Comparison of ENCODE assay signal across 1 cellular context in the genomic region with DNA sequence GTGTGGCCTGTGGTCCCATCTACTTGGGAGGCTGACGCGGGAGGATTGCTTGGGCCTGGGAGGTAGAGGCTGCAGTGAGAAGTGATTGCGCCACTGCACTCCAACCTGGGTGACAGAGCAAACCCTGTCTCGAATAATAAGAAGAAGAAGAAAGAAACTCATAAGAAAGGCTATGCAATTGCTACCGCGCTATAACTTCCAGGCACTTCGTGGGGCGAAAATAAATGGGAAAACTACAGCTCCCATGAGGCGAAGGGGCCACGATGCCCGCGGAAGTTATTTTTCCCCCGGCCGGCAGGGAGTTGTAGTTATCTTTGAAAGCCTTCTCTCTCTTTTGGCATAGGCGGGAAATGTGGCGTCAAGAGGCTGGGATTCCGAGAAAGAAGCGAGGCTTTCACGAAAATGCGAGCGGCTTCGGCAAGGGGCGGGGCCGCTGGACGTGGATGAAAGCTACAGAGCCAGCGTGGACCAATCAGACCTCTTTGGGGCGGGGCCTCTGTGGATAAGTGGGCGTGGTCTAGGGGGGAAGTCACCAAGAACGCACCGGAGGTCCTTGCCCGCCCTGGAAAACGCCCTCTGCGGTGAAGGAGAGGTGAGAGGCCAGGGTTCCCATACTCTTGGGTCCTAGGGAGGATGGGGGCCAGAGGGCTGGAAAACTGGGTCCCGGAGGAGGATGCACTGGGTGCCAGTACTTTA.
TF ChIP-seq lines count a peak whose summit lies in the region.

Gene NUCB1, plus strand, starts transcription at position 532 of the 696 bp plus-strand sequence. CDS start 485 bp downstream, outside the sequence.

TF ChIP-seq in K562, 482 proteins besides CTCF, POLR2A, EP300 and RAD21 (continued from another document and continues in another):
- TF ChIP-seq, protein P1, sequence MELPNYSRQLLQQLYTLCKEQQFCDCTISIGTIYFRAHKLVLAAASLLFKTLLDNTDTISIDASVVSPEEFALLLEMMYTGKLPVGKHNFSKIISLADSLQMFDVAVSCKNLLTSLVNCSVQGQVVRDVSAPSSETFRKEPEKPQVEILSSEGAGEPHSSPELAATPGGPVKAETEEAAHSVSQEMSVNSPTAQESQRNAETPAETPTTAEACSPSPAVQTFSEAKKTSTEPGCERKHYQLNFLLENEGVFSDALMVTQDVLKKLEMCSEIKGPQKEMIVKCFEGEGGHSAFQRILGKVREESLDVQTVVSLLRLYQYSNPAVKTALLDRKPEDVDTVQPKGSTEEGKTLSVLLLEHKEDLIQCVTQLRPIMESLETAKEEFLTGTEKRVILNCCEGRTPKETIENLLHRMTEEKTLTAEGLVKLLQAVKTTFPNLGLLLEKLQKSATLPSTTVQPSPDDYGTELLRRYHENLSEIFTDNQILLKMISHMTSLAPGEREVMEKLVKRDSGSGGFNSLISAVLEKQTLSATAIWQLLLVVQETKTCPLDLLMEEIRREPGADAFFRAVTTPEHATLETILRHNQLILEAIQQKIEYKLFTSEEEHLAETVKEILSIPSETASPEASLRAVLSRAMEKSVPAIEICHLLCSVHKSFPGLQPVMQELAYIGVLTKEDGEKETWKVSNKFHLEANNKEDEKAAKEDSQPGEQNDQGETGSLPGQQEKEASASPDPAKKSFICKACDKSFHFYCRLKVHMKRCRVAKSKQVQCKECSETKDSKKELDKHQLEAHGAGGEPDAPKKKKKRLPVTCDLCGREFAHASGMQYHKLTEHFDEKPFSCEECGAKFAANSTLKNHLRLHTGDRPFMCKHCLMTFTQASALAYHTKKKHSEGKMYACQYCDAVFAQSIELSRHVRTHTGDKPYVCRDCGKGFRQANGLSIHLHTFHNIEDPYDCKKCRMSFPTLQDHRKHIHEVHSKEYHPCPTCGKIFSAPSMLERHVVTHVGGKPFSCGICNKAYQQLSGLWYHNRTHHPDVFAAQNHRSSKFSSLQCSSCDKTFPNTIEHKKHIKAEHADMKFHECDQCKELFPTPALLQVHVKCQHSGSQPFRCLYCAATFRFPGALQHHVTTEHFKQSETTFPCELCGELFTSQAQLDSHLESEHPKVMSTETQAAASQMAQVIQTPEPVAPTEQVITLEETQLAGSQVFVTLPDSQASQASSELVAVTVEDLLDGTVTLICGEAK (IDR thresholded peaks at IDR 0.05) = peak; percentile 91
- TF ChIP-seq, protein P1 (CRISPR knock-in tag; IDR thresholded peaks at IDR 0.05) = no peak
- TF ChIP-seq TAF9B (IDR thresholded peaks at IDR 0.05; ENCODE audit: partially characterized antibody) (no peak), TCF3 (CRISPR knock-in tag; IDR thresholded peaks at IDR 0.05) (peak; percentile 55), TCF7 (IDR thresholded peaks at IDR 0.05; ENCODE audit: borderline replicate concordance) (peak; percentile 73; the same call in 1 of the 2 replicates), POLR3G (IDR thresholded peaks at IDR 0.05; ENCODE audit: extremely low read depth, insufficient read length, insufficient replicate concordance) (no peak), ESRRA (IDR thresholded peaks at IDR 0.05; ENCODE audit: borderline replicate concordance, low read depth) (peak; percentile 78), ZNF24 (IDR thresholded peaks at IDR 0.05) (no peak), ASH1L (IDR thresholded peaks at IDR 0.05; ENCODE audit: borderline replicate concordance, low read depth, partially characterized antibody) (no peak), MXI1 (IDR thresholded peaks at IDR 0.05; ENCODE audit: low read depth, low read length) (no peak; the same call in 1 of the 2 replicates), DEAF1 (CRISPR knock-in tag; IDR thresholded peaks at IDR 0.05) (peak; percentile 94), ZNF696 (CRISPR knock-in tag; conservative IDR thresholded peaks at IDR 0.05) (no peak), ZNF511 (CRISPR knock-in tag; IDR thresholded peaks at IDR 0.05) (no peak), FOXA3 (CRISPR knock-in tag; conservative IDR thresholded peaks at IDR 0.05 in 1 of 2, IDR thresholded peaks at IDR 0.05 in 1 of 2) (no peak), ZFP1 (CRISPR knock-in tag; IDR thresholded peaks at IDR 0.05) (no peak), MEF2D (tag; conservative IDR thresholded peaks at IDR 0.05; ENCODE audit: low read depth) (no peak), JUN (IDR thresholded peaks at IDR 0.05; ENCODE audit: borderline replicate concordance, low read depth, low read length) (peak; percentile 38; the same call in 1 of the 2 replicates), JUN (CRISPR knock-in tag; IDR thresholded peaks at IDR 0.05; ENCODE audit: borderline replicate concordance) (no peak), GABPB1 (CRISPR knock-in tag; IDR thresholded peaks at IDR 0.05) (peak; percentile 85), NR0B1 (IDR thresholded peaks at IDR 0.05; ENCODE audit: partially characterized antibody) (no peak), ZNF518B (CRISPR knock-in tag; IDR thresholded peaks at IDR 0.05) (no peak), PTRF (tag; IDR thresholded peaks at IDR 0.05) (0 out of 2 replicates have a peak, but pooled peaks have one; percentile 28), HINFP (tag; conservative IDR thresholded peaks at IDR 0.05; ENCODE audit: low read depth) (peak; percentile 98)
- TF ChIP-seq, protein P2, sequence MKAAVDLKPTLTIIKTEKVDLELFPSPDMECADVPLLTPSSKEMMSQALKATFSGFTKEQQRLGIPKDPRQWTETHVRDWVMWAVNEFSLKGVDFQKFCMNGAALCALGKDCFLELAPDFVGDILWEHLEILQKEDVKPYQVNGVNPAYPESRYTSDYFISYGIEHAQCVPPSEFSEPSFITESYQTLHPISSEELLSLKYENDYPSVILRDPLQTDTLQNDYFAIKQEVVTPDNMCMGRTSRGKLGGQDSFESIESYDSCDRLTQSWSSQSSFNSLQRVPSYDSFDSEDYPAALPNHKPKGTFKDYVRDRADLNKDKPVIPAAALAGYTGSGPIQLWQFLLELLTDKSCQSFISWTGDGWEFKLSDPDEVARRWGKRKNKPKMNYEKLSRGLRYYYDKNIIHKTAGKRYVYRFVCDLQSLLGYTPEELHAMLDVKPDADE (conservative IDR thresholded peaks at IDR 0.05; ENCODE audit: control insufficient read depth, low read depth, low read length) = peak; percentile 84; the same call in 1 of the 2 replicates
- TF ChIP-seq, protein P3, sequence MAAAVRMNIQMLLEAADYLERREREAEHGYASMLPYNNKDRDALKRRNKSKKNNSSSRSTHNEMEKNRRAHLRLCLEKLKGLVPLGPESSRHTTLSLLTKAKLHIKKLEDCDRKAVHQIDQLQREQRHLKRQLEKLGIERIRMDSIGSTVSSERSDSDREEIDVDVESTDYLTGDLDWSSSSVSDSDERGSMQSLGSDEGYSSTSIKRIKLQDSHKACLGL (CRISPR knock-in tag; IDR thresholded peaks at IDR 0.05; ENCODE audit: borderline replicate concordance, poor library complexity, severe bottlenecking) = no peak
- TF ChIP-seq, protein P4, sequence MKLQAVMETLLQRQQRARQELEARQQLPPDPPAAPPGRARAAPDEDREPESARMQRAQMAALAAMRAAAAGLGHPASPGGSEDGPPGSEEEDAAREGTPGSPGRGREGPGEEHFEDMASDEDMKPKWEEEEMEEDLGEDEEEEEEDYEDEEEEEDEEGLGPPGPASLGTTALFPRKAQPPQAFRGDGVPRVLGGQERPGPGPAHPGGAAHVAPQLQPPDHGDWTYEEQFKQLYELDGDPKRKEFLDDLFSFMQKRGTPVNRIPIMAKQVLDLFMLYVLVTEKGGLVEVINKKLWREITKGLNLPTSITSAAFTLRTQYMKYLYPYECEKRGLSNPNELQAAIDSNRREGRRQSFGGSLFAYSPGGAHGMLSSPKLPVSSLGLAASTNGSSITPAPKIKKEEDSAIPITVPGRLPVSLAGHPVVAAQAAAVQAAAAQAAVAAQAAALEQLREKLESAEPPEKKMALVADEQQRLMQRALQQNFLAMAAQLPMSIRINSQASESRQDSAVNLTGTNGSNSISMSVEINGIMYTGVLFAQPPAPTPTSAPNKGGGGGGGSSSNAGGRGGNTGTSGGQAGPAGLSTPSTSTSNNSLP (IDR thresholded peaks at IDR 0.05; ENCODE audit: borderline replicate concordance, low read depth, low read length) = no peak
